30 cellular contexts compared by ENCODE assay signal in the genomic region with DNA sequence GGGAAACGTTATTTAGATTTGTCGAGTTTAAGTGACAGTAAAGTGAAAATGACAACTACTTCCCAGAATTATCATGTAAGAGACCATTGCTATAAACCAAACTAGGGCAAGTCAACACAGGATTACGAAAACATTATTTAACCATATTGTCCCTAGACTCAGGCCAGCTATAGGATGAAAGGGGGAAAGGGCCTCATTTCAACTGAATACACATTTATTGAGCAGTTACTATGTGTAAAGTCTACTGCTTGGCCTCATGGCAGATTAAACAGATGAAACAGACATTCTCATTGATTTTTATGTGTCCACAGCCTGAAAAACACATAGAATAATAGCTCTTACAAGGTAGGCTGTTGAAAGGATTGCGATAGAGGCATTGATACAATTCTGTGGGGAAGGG. TPM values are rescaled to one million over a fixed set of nuclear protein-coding genes. Genes with fewer than 3 reads are reported as not detected.
"Had no signal": no experiment of that assay in that cellular context is flagged by ENCODE, and none has a peak within 500 bp of the region (broad histone marks: within the 10 kb centered on the region; RNA-seq: fewer than 3 reads in every experiment).

No MANE protein-coding gene starts in this region.

- H3K4me3 Mint-ChIP-seq: naive thymus-derived CD4-positive, alpha-beta T cell; natural killer cell; nephron; neural progenitor cell; stimulated activated effector memory CD8-positive, alpha-beta T cell treated with anti-CD3 and anti-CD28 coated beads, Interleukin-12 subunit alpha, Interleukin-12 subunit beta, amount 100 ng/mL, for 72 hours; stimulated activated naive B cell treated with anti-CD40 and anti-IgM and Interleukin-4, amounts not matched to agents 10 μg/mL and 1 μg/mL and 100 μg/mL, for 72 hours; stimulated activated naive CD8-positive, alpha-beta T cell treated with anti-CD3 and anti-CD28 coated beads, Interleukin-15, Interleukin-2, amounts not matched to agents 100 ng/mL and 50 ng/mL, for 24 hours had no signal

- H3K27ac ChIP-seq: neural progenitor cell, ovary, parathyroid adenoma, psoas muscle, skin epidermis, spleen, thoracic aorta, thyroid gland, tibial nerve, upper lobe of left lung, uterus had no signal

- H3K4me1 ChIP-seq: neural progenitor cell, parathyroid adenoma, spleen, thyroid gland, tibial nerve, upper lobe of left lung, uterus had no signal

- H2AFZ ChIP-seq: neural progenitor cell, parathyroid adenoma had no signal

- H3K9me3 ChIP-seq: ovary, psoas muscle, spleen, thoracic aorta, thyroid gland, tibial nerve, upper lobe of left lung, uterus had no signal

- H3K79me2 ChIP-seq: parathyroid adenoma had no signal

- ATAC-seq: naive thymus-derived CD4-positive, alpha-beta T cell; natural killer cell; right cardiac atrium; sciatic nerve; stimulated activated effector memory CD8-positive, alpha-beta T cell treated with anti-CD3 and anti-CD28 coated beads, Interleukin-12 subunit alpha, Interleukin-12 subunit beta, amount 100 ng/mL, for 72 hours; stimulated activated naive B cell treated with anti-CD40 and anti-IgM and Interleukin-4, amounts not matched to agents 10 μg/mL and 1 μg/mL and 100 μg/mL, for 72 hours had no signal

- H3K36me3 Mint-ChIP-seq: natural killer cell; neural progenitor cell; stimulated activated effector memory CD8-positive, alpha-beta T cell treated with anti-CD3 and anti-CD28 coated beads, Interleukin-12 subunit alpha, Interleukin-12 subunit beta, amount 100 ng/mL, for 72 hours; stimulated activated naive B cell treated with anti-CD40 and anti-IgM and Interleukin-4, amounts not matched to agents 10 μg/mL and 1 μg/mL and 100 μg/mL, for 72 hours had no signal

- DNase-seq: naive thymus-derived CD4-positive, alpha-beta T cell; natural killer cell; occipital lobe; ovary; posterior cingulate gyrus; psoas muscle; right cardiac atrium; spleen; stimulated activated CD4-positive, alpha-beta T cell treated with anti-CD3 and anti-CD28 coated beads, Interleukin-12 subunit alpha, Interleukin-12 subunit beta, amount 100 ng/mL, for 4 hours; stimulated activated CD4-positive, alpha-beta T cell treated with anti-CD3 and anti-CD28 coated beads, Interleukin-2, amount 100 ng/mL, for 24 hours; stimulated activated CD4-positive, alpha-beta T cell treated with anti-CD3 and anti-CD28 coated beads, Interleukin-2, amount 100 ng/mL, for 48 hours; stimulated activated CD4-positive, alpha-beta T cell treated with anti-CD3 and anti-CD28 coated beads, Interleukin-4, amount 100 ng/mL, for 24 hours; stimulated activated naive B cell treated with anti-CD40 and anti-IgM and Interleukin-4, amounts not matched to agents 10 μg/mL and 1 μg/mL and 100 μg/mL, for 72 hours; stimulated activated naive CD4-positive, alpha-beta T cell treated with Interleukin-2 at 50 U/mL for 16 hours; substantia nigra; thyroid gland; trophoblast cell; upper lobe of left lung; uterus had no signal

- H3K4me3 ChIP-seq: neural progenitor cell, ovary, psoas muscle, skin epidermis, smooth muscle cell, spleen, thoracic aorta, thyroid gland, tibial nerve, upper lobe of left lung, uterus had no signal

- H3K9ac ChIP-seq: neural progenitor cell, parathyroid adenoma had no signal

- H3K27ac Mint-ChIP-seq: natural killer cell; nephron; neural progenitor cell; progenitor cell of endocrine pancreas; stimulated activated effector memory CD8-positive, alpha-beta T cell treated with anti-CD3 and anti-CD28 coated beads, Interleukin-12 subunit alpha, Interleukin-12 subunit beta, amount 100 ng/mL, for 72 hours; stimulated activated naive B cell treated with anti-CD40 and anti-IgM and Interleukin-4, amounts not matched to agents 10 μg/mL and 1 μg/mL and 100 μg/mL, for 72 hours; stimulated activated naive CD8-positive, alpha-beta T cell treated with anti-CD3 and anti-CD28 coated beads, Interleukin-15, Interleukin-2, amounts not matched to agents 100 ng/mL and 50 ng/mL, for 24 hours had no signal

- H3K27me3 ChIP-seq: neural progenitor cell, ovary, spleen, thyroid gland, tibial nerve, upper lobe of left lung, uterus had no signal

- H3K27me3 Mint-ChIP-seq: stimulated activated naive CD8-positive, alpha-beta T cell treated with anti-CD3 and anti-CD28 coated beads, Interleukin-15, Interleukin-2, amounts not matched to agents 100 ng/mL and 50 ng/mL, for 24 hours had no signal

- H3K4me2 ChIP-seq: neural progenitor cell, smooth muscle cell had no signal

- H3K4me1 Mint-ChIP-seq: naive thymus-derived CD4-positive, alpha-beta T cell; natural killer cell; nephron; neural progenitor cell; stimulated activated effector memory CD8-positive, alpha-beta T cell treated with anti-CD3 and anti-CD28 coated beads, Interleukin-12 subunit alpha, Interleukin-12 subunit beta, amount 100 ng/mL, for 72 hours had no signal

- H3K9me3 Mint-ChIP-seq: natural killer cell; nephron; neural progenitor cell; stimulated activated effector memory CD8-positive, alpha-beta T cell treated with anti-CD3 and anti-CD28 coated beads, Interleukin-12 subunit alpha, Interleukin-12 subunit beta, amount 100 ng/mL, for 72 hours; stimulated activated naive B cell treated with anti-CD40 and anti-IgM and Interleukin-4, amounts not matched to agents 10 μg/mL and 1 μg/mL and 100 μg/mL, for 72 hours; stimulated activated naive CD8-positive, alpha-beta T cell treated with anti-CD3 and anti-CD28 coated beads, Interleukin-15, Interleukin-2, amounts not matched to agents 100 ng/mL and 50 ng/mL, for 24 hours had no signal

- H3K36me3 ChIP-seq: neural progenitor cell, ovary, spleen, thoracic aorta, thyroid gland, upper lobe of left lung, uterus had no signal

RNA-seq across cellular contexts. Expression of a gene that starts 32.7 kb away (rescaled TPM):
- polyA plus RNA-seq: naive thymus-derived CD4-positive, alpha-beta T cell had no signal
